17 cellular contexts compared by ENCODE assay signal in the genomic region with DNA sequence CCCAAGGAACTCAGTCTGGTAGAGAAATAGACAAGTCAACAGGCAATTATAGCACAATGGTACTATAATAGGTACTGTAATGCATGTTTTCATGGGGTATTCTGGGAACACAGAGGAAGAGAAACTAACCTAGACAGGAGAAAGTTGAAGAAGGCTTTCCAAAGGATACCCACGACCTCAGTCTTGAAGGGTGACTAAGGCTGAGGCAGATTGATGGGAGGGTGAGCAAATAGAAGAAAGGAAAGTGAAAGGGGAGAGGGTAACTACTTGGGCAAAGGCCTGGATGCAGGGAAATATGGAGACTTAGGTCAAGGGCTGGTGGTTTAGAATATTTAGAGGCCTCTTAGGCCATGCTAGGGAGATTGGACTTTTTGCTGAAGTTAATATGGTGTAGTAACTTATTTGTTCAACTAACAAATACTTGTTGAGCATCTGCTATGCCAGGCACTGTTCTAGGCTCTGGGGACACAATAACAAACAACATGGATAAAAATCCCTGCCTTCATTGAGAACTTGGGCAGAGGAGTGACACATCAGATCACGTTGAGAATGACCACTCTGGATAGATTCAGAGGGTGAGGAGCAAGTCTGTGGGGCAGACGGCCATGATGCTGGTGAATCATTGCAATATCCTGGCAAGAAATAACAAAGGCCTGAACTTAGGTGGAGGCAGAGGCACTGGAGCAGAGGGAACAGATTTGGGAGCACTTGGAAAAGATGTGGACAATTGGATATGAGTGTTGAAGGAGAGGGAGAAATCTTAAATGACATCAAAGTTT. TPM values are rescaled to one million over a fixed set of nuclear protein-coding genes. Genes with fewer than 3 reads are reported as not detected.
A peak's percentile ranks its signal among the peaks of the same experiment; 100 is the strongest.
DNase-seq lines count a peak whose midpoint lies in the region; ATAC-seq and TF ChIP-seq lines count a peak whose summit lies in the region.
"Had no signal": no experiment of that assay in that cellular context is flagged by ENCODE, and none has a peak within 500 bp of the region (broad histone marks: within the 10 kb centered on the region; RNA-seq: fewer than 3 reads in every experiment).

No MANE protein-coding gene starts in this region.

- TF ChIP-seq CTCF in fibroblast of pulmonary artery (IDR thresholded peaks at IDR 0.05; ENCODE audit: low read length, missing control alignments): no peak
- TF ChIP-seq CTCF in ovary (IDR thresholded peaks at IDR 0.05): no peak
- no peak for TF ChIP-seq CTCF in right atrium auricular region (IDR thresholded peaks at IDR 0.05)
- TF ChIP-seq CTCF in CD14-positive monocyte (IDR thresholded peaks at IDR 0.05): no peak

- no peaks in the 10 kb centered on the region for H3K36me3 ChIP-seq in ACC112 (ENCODE audit: insufficient read depth, low read length)
- H3K36me3 ChIP-seq in ovary: no peaks in the 10 kb centered on the region
- H3K36me3 ChIP-seq in right atrium auricular region: no peaks in the 10 kb centered on the region
- H3K36me3 ChIP-seq: BE2C, prostate gland, SJCRH30 had no signal

- H3K27me3 ChIP-seq in ACC112 (ENCODE audit: insufficient read depth, low read length) (no peaks in the 10 kb centered on the region), ovary (no peaks in the 10 kb centered on the region), right atrium auricular region (no peaks in the 10 kb centered on the region)
- H3K27me3 ChIP-seq: BE2C, SJCRH30 had no signal

- no peaks in the 10 kb centered on the region for H3K27me3 Mint-ChIP-seq in activated T-helper 17 cell treated with anti-CD3 and anti-CD28 coated beads, Interleukin-2, amount 50 U/mL, for 72 hours
- H3K27me3 Mint-ChIP-seq in CD14-positive monocyte (ENCODE audit: low read depth in 3 of 3): peaks cover 0 to 4% (median 0%) of the 10 kb centered on the region in 3 donors
- H3K27me3 Mint-ChIP-seq: activated naive CD4-positive, alpha-beta T cell treated with anti-CD3 and anti-CD28 coated beads, Interleukin-2, amount 50 U/mL, for 24 hours had no signal

- WGBS in ovary, 3 donors: 63 to 68% (median 65%) methylated on average over 3 of the region's 3 CpGs

- H3K27ac ChIP-seq in ACC112 (ENCODE audit: low read depth, low read length) (0 out of 2 replicates have a peak overlapping the region, but pooled peaks have one; percentile 2), ovary (no peak overlapping the region), right atrium auricular region (no peak overlapping the region)
- H3K27ac ChIP-seq: prostate gland, SJCRH30 had no signal

- H3K9me3 ChIP-seq in ovary (no peaks in the 10 kb centered on the region), right atrium auricular region (no peaks in the 10 kb centered on the region)
- H3K9me3 ChIP-seq: BE2C, prostate gland had no signal

- no peak overlapping the region for H3K4me3 Mint-ChIP-seq in activated T-helper 17 cell treated with anti-CD3 and anti-CD28 coated beads, Interleukin-2, amount 50 U/mL, for 72 hours
- no peak overlapping the region for H3K4me3 Mint-ChIP-seq in CD14-positive monocyte
- H3K4me3 Mint-ChIP-seq: activated naive CD4-positive, alpha-beta T cell treated with anti-CD3 and anti-CD28 coated beads, Interleukin-2, amount 50 U/mL, for 24 hours had no signal

- no peak overlapping the region for H3K27ac Mint-ChIP-seq in activated T-helper 17 cell treated with anti-CD3 and anti-CD28 coated beads, Interleukin-2, amount 50 U/mL, for 72 hours
- no peak overlapping the region for H3K27ac Mint-ChIP-seq in CD14-positive monocyte
- H3K27ac Mint-ChIP-seq: activated naive CD4-positive, alpha-beta T cell treated with anti-CD3 and anti-CD28 coated beads, Interleukin-2, amount 50 U/mL, for 24 hours had no signal

- DNase-seq in HCEC 1CT: peak; percentile 51
- DNase-seq in fibroblast of pulmonary artery (ENCODE audit: low read depth): peak; percentile 39
- DNase-seq in ovary: no peak
- no peak for DNase-seq in activated naive CD4-positive, alpha-beta T cell (lab: John Stamatoyannopoulos, UW)
- DNase-seq in right atrium auricular region (ENCODE audit: low spot score): no peak
- DNase-seq in CD14-positive monocyte (ENCODE audit: low spot score): no peak
- DNase-seq: BE2C; DND-41; KG1; NCI-H1930; SJCRH30; stimulated activated CD8-positive, alpha-beta memory T cell treated with anti-CD3 and anti-CD28 coated beads, Interleukin-4, amount 100 ng/mL, for 48 hours; trophoblast cell had no signal

- H3K4me1 ChIP-seq in ACC112 (ENCODE audit: control insufficient read depth, insufficient read depth, low read length, unreplicated experiment) (peaks cover 9% of the 10 kb centered on the region), ovary (ENCODE audit: insufficient read depth) (no peaks in the 10 kb centered on the region), right atrium auricular region (no peaks in the 10 kb centered on the region)
- H3K4me1 ChIP-seq: BE2C, prostate gland, SJCRH30 had no signal

- peak overlapping the region; percentile 65 for H2AFZ ChIP-seq in ACC112 (ENCODE audit: low read length, unreplicated experiment)

- peak; percentile 52 for ATAC-seq in activated T-helper 17 cell treated with anti-CD3 and anti-CD28 coated beads, Interleukin-2, amount 50 U/mL, for 72 hours (replicated peaks)

- H3K9me3 Mint-ChIP-seq in activated T-helper 17 cell treated with anti-CD3 and anti-CD28 coated beads, Interleukin-2, amount 50 U/mL, for 72 hours: no peaks in the 10 kb centered on the region
- H3K9me3 Mint-ChIP-seq in CD14-positive monocyte: no peaks in the 10 kb centered on the region
- H3K9me3 Mint-ChIP-seq: activated naive CD4-positive, alpha-beta T cell treated with anti-CD3 and anti-CD28 coated beads, Interleukin-2, amount 50 U/mL, for 24 hours had no signal

- H3K36me3 Mint-ChIP-seq in activated T-helper 17 cell treated with anti-CD3 and anti-CD28 coated beads, Interleukin-2, amount 50 U/mL, for 72 hours (ENCODE audit: low read depth): no peaks in the 10 kb centered on the region
- H3K36me3 Mint-ChIP-seq in CD14-positive monocyte: no peaks in the 10 kb centered on the region
- H3K36me3 Mint-ChIP-seq: activated naive CD4-positive, alpha-beta T cell treated with anti-CD3 and anti-CD28 coated beads, Interleukin-2, amount 50 U/mL, for 24 hours had no signal

- no peak for TF ChIP-seq EP300 in ovary (IDR thresholded peaks at IDR 0.05)

- no peaks in the 10 kb centered on the region for H3K79me2 ChIP-seq in ACC112 (ENCODE audit: control insufficient read depth, insufficient read depth, low read length, unreplicated experiment)

- H3K4me3 ChIP-seq in ACC112 (ENCODE audit: low read depth, low read length) (no peak overlapping the region), fibroblast of pulmonary artery (replicated peaks; ENCODE audit: low read depth, low read length) (no peak overlapping the region), ovary (no peak overlapping the region), right atrium auricular region (no peak overlapping the region)
- H3K4me3 ChIP-seq: prostate gland, SJCRH30 had no signal

- H3K4me1 Mint-ChIP-seq in activated T-helper 17 cell treated with anti-CD3 and anti-CD28 coated beads, Interleukin-2, amount 50 U/mL, for 72 hours: peaks cover 7% of the 10 kb centered on the region
- H3K4me1 Mint-ChIP-seq in CD14-positive monocyte: no peaks in the 10 kb centered on the region
- H3K4me1 Mint-ChIP-seq: activated naive CD4-positive, alpha-beta T cell treated with anti-CD3 and anti-CD28 coated beads, Interleukin-2, amount 50 U/mL, for 24 hours had no signal

- no peak for TF ChIP-seq POLR2A in ovary (IDR thresholded peaks at IDR 0.05)

- intact Hi-C loops in ovary (cut with DNase I) (no loop called here), CD14-positive monocyte (cut with micrococcal nuclease) (no loop called here)

RNA-seq across cellular contexts. Expression of gene PLB1, which starts 56.4 kb away (rescaled TPM):
- total RNA-seq in activated T-helper 17 cell treated with anti-CD3 and anti-CD28 coated beads, Interleukin-2, amount 50 U/mL, for 72 hours: under 1 TPM; 0.61 to 0.90 TPM
- total RNA-seq in ovary (1 to 10 TPM in 6 of 7 donors, under 1 TPM in 1; 0.99 to 7.7 (median 2.7) TPM), right atrium auricular region (1 to 10 TPM; 2.1 to 3.0 TPM)
- polyA plus RNA-seq in ovary (1 to 10 TPM; 2.2 to 9.3 TPM), CD14-positive monocyte (10 to 100 TPM; 20.2 to 23.9 TPM)

Comparison
In these comparisons a context has a peak if more than half of its experiments do, and no peak if none do; other contexts are left out.
1. DNase-seq: peak in HCEC 1CT (single experiment) and fibroblast of pulmonary artery (single experiment); none in ovary (0 of 5), activated naive CD4-positive, alpha-beta T cell (0 of 4), right atrium auricular region (single experiment) and CD14-positive monocyte (single experiment).